29 cellular contexts compared by ENCODE assay signal in the genomic region with DNA sequence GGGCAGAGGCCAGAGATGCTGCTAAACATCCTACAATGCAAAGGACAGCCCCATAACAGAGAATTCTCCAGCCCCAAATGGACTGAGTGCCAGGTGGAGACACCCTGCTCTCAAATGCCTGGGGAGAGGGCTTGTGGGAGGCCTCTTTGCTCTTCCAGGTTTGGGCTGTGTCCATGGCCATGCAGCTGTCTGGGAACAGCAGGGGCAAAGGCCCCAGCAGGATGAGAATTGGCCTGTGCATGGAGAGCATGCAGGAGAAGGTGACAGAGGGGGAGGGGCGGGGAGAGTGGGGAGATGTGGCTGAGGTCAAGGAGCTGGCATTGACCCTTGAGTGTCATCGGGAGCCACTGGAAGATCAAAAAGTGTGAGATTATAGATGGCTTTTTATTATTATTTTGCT.
"Had no signal": no experiment of that assay in that cellular context is flagged by ENCODE, and none has a peak within 500 bp of the region (broad histone marks: within the 10 kb centered on the region; RNA-seq: fewer than 3 reads in every experiment).

No MANE protein-coding gene starts in this region.

- H3K27me3 ChIP-seq: MG63 had no signal

- H3K36me3 ChIP-seq: MG63 had no signal

- DNase-seq: activated CD4-positive, alpha-beta T cell treated with anti-CD3 and anti-CD28 coated beads for 4 hours; activated CD4-positive, alpha-beta T cell treated with anti-CD3 and anti-CD28 coated beads, Interleukin-2, amount 50 U/mL, for 4 hours; activated CD8-positive, alpha-beta memory T cell treated with anti-CD3 and anti-CD28 coated beads, Interleukin-2, amount 10 ng/mL, durations not matched to agents 7 days and 5 days; activated effector memory CD4-positive, alpha-beta T cell treated with Interleukin-2 at 50 U/mL for 16 hours; activated naive CD4-positive, alpha-beta T cell; activated T-cell treated with anti-CD3 and anti-CD28 coated beads, Interleukin-2, amount 50 U/mL, for 24 hours; amygdala; MG63; MV-4-11; NCI-H1092 treated with DMSO at 0.1 percent for 48 hours; NCI-H1417 treated with DMSO at 0.1 percent for 48 hours; NCI-H1694; NCI-H2029; NCI-H2107; NCI-H2171 treated with DMSO at 0.1 percent for 48 hours; NCI-H226; NCI-H526 treated with DMSO at 0.1 percent for 48 hours; PC-3; SHP77 treated with DMSO at 0.1 percent for 48 hours; T-cell; T-helper 2 cell; T1000 had no signal

- H3K9me3 Mint-ChIP-seq: activated T-cell treated with anti-CD3 and anti-CD28 coated beads, Interleukin-2, amount 50 U/mL, for 24 hours; activated T-helper 1 cell treated with anti-CD3 and anti-CD28 coated beads, Interleukin-12 subunit alpha, Interleukin-12 subunit beta, Interleukin-2, Interleukin-4 antibody, amounts not matched to agents 30 ng/mL and 10 ng/mL and 1 ng/mL, durations not matched to agents 14 hours and 24 hours and 36 hours; central memory CD8-positive, alpha-beta T cell; T-cell had no signal

- H3K4me3 Mint-ChIP-seq: activated CD8-positive, alpha-beta memory T cell treated with anti-CD3 and anti-CD28 coated beads, Interleukin-2, amount 10 ng/mL, durations not matched to agents 7 days and 5 days; activated naive CD8-positive, alpha-beta T cell; activated T-cell treated with anti-CD3 and anti-CD28 coated beads, Interleukin-2, amount 50 U/mL, for 24 hours; activated T-helper 1 cell treated with anti-CD3 and anti-CD28 coated beads, Interleukin-12 subunit alpha, Interleukin-12 subunit beta, Interleukin-2, Interleukin-4 antibody, amounts not matched to agents 30 ng/mL and 10 ng/mL and 1 ng/mL, durations not matched to agents 14 hours and 24 hours and 36 hours; brain; central memory CD8-positive, alpha-beta T cell; T-cell had no signal

- H3K4me1 Mint-ChIP-seq: T-cell had no signal

- H3K27ac ChIP-seq: SK-N-MC, VCaP had no signal

- H3K9me3 ChIP-seq: MG63 had no signal

- H3K27me3 Mint-ChIP-seq: activated T-cell treated with anti-CD3 and anti-CD28 coated beads, Interleukin-2, amount 50 U/mL, for 24 hours; central memory CD8-positive, alpha-beta T cell had no signal

- ATAC-seq: activated CD4-positive, CD25-positive, alpha-beta regulatory T cell treated with anti-CD3 and anti-CD28 coated beads, Interleukin-2, amount 50 U/mL, for 24 hours; activated CD8-positive, alpha-beta memory T cell treated with anti-CD3 and anti-CD28 coated beads, Interleukin-2, amount 10 ng/mL, durations not matched to agents 7 days and 5 days; PC-3; T-cell had no signal

- H3K27ac Mint-ChIP-seq: activated CD8-positive, alpha-beta memory T cell treated with anti-CD3 and anti-CD28 coated beads, Interleukin-2, amount 10 ng/mL, durations not matched to agents 7 days and 5 days; activated naive CD8-positive, alpha-beta T cell; activated T-cell treated with anti-CD3 and anti-CD28 coated beads, Interleukin-2, amount 50 U/mL, for 24 hours; activated T-helper 1 cell treated with anti-CD3 and anti-CD28 coated beads, Interleukin-12 subunit alpha, Interleukin-12 subunit beta, Interleukin-2, Interleukin-4 antibody, amounts not matched to agents 30 ng/mL and 10 ng/mL and 1 ng/mL, durations not matched to agents 14 hours and 24 hours and 36 hours; T-cell had no signal

- H3K36me3 Mint-ChIP-seq: activated CD8-positive, alpha-beta memory T cell treated with anti-CD3 and anti-CD28 coated beads, Interleukin-2, amount 10 ng/mL, durations not matched to agents 7 days and 5 days; brain; T-cell had no signal

- H3K4me3 ChIP-seq: MG63, SK-N-MC had no signal
